ENCODE assay signal across 15 cellular contexts in genomic region chr4:181854142-181854541, GRCh38.
"Had no signal": no experiment of that assay in that cellular context is flagged by ENCODE, and none has a peak within 500 bp of the region (broad histone marks: within the 10 kb centered on the region; RNA-seq: fewer than 3 reads in every experiment).

No MANE protein-coding gene starts in this region.

- FAIRE-seq: urothelium cell line had no signal

- H3K36me3 Mint-ChIP-seq: activated naive CD4-positive, alpha-beta T cell treated with anti-CD3 and anti-CD28 coated beads, Interleukin-2, amount 50 U/mL, for 24 hours; brain; neural progenitor cell had no signal

- DNase-seq: activated CD4-positive, alpha-beta T cell treated with anti-CD3 and anti-CD28 coated beads, Interleukin-2, amount 50 U/mL, for 1 hour; activated effector memory CD4-positive, alpha-beta T cell treated with Interleukin-2 at 50 U/mL for 16 hours; cerebellar nuclear complex; endodermal cell; esophagus squamous epithelium; kidney glomerular epithelial cell; lower lobe of right lung; midbrain; ovary had no signal

- H3K4me1 ChIP-seq: esophagus squamous epithelium, gastroesophageal sphincter, lower lobe of right lung, neural progenitor cell had no signal

- H3K27ac ChIP-seq: esophagus squamous epithelium, gastroesophageal sphincter, lower lobe of right lung, neural progenitor cell, ovary, skin epidermis had no signal

- H3K4me3 Mint-ChIP-seq: activated naive CD4-positive, alpha-beta T cell treated with anti-CD3 and anti-CD28 coated beads, Interleukin-2, amount 50 U/mL, for 24 hours; brain; endodermal cell; neural progenitor cell had no signal

- H3K9ac ChIP-seq: neural progenitor cell had no signal

- H3K4me2 ChIP-seq: neural progenitor cell had no signal

- H3K27me3 ChIP-seq: esophagus squamous epithelium, gastroesophageal sphincter, neural progenitor cell, ovary had no signal

- H3K9me3 Mint-ChIP-seq: endodermal cell, neural progenitor cell had no signal

- H3K9me3 ChIP-seq: esophagus squamous epithelium, gastroesophageal sphincter, lower lobe of right lung, ovary had no signal

- H3K36me3 ChIP-seq: esophagus squamous epithelium, gastroesophageal sphincter, lower lobe of right lung, neural progenitor cell, ovary had no signal

- ATAC-seq: gastroesophageal sphincter, lower lobe of right lung had no signal

- H2AFZ ChIP-seq: neural progenitor cell had no signal

- H3K4me3 ChIP-seq: esophagus squamous epithelium, gastroesophageal sphincter, lower lobe of right lung, neural progenitor cell, ovary, skin epidermis had no signal

- H3K27ac Mint-ChIP-seq: activated naive CD4-positive, alpha-beta T cell treated with anti-CD3 and anti-CD28 coated beads, Interleukin-2, amount 50 U/mL, for 24 hours; endodermal cell; neural progenitor cell had no signal

- H3K4me1 Mint-ChIP-seq: activated naive CD4-positive, alpha-beta T cell treated with anti-CD3 and anti-CD28 coated beads, Interleukin-2, amount 50 U/mL, for 24 hours; brain; endodermal cell had no signal
